14 cellular contexts compared by ENCODE assay signal in the genomic region with DNA sequence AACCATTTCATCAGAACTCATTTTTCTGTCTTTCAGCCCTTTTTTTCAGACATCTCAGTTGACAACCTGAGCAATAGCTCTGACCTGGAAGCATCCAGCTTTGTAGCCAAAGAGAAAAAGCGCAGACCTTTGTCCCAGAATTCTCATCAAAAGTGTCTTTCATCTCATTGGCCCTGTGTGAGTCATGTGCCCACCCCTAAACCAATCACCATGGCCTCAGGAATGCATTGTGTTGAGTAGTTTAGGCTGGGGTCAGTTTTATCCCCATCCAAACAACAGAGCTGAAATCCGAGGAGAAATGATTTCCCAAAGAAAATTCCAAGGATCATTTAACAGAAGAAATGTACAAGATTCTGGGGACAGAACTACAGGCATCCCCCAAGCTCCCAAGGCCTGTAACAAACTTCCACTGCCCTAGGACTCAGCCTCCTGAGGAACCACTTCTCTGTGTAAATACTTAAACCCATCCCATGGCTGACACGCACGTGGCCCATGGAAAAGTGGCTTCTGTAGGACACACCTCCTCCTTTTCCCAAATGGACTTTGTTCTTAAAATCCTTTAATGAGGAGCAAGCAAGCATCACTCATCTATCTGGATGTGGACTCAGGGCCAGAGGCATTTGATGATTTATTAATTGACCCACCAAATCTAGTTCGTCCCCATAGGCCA.
DNase-seq lines count a peak whose midpoint lies in the region; ATAC-seq and TF ChIP-seq lines count a peak whose summit lies in the region.
"Had no signal": no experiment of that assay in that cellular context is flagged by ENCODE, and none has a peak within 500 bp of the region (broad histone marks: within the 10 kb centered on the region; RNA-seq: fewer than 3 reads in every experiment).

No MANE protein-coding gene starts in this region.

- H3K4me1 Mint-ChIP-seq in endothelial cell (ENCODE audit: unreplicated experiment) = peaks cover 4% of the 10 kb centered on the region
- H3K4me1 Mint-ChIP-seq: CD14-positive monocyte had no signal

- DNase-seq in Right ventricle myocardium superior (no peak), Right ventricle myocardium inferior (ENCODE audit: missing footprints) (no peak), left colon (no peak), sciatic nerve (ENCODE audit: low spot score) (peak; percentile 12), endothelial cell (ENCODE audit: low spot score) (no peak)
- DNase-seq in central memory CD4-positive, alpha-beta T cell = no peak
- DNase-seq: CD8-positive, alpha-beta T cell; COR-L47; DMS153; DMS79 treated with DMSO at 0.1 percent for 48 hours; EL had no signal

- no peak overlapping the region for H3K27ac Mint-ChIP-seq in endothelial cell (ENCODE audit: unreplicated experiment)
- H3K27ac Mint-ChIP-seq: CD14-positive monocyte; CD8-positive, alpha-beta T cell had no signal

- no peaks in the 10 kb centered on the region for H3K36me3 Mint-ChIP-seq in endothelial cell (ENCODE audit: low read depth, unreplicated experiment)
- H3K36me3 Mint-ChIP-seq: CD14-positive monocyte; CD8-positive, alpha-beta T cell had no signal

- intact Hi-C loops in Right ventricle myocardium superior (cut with DNase I) (no loop called here), Right ventricle myocardium inferior (cut with DNase I) (no loop called here), left colon (cut with DNase I, micrococcal nuclease) (no loop called here), sciatic nerve (cut with DNase I) (no loop called here)

- TF ChIP-seq CTCF in endothelial cell (IDR thresholded peaks at IDR 0.05; ENCODE audit: unreplicated experiment) = no peak

- peaks cover 2% of the 10 kb centered on the region for H3K27me3 Mint-ChIP-seq in endothelial cell (ENCODE audit: unreplicated experiment)

- no peaks in the 10 kb centered on the region for H3K9me3 Mint-ChIP-seq in endothelial cell (ENCODE audit: unreplicated experiment)

- peak; percentile 15 for ATAC-seq in Right ventricle myocardium superior (ENCODE audit: poor library complexity)
- ATAC-seq in Right ventricle myocardium inferior = no peak
- ATAC-seq in left colon = peak; percentile 53
- ATAC-seq in sciatic nerve = no peak
- no peak for ATAC-seq in GM21786 (IDR thresholded peaks at IDR 0.05; ENCODE audit: unreplicated experiment)
- no peak for ATAC-seq in HG03095 (IDR thresholded peaks at IDR 0.05; ENCODE audit: unreplicated experiment)
- ATAC-seq: CD8-positive, alpha-beta T cell had no signal

- no peak overlapping the region for H3K4me3 Mint-ChIP-seq in endothelial cell (ENCODE audit: unreplicated experiment)
- H3K4me3 Mint-ChIP-seq: CD14-positive monocyte; CD8-positive, alpha-beta T cell had no signal

Comparison
In these comparisons a context has a peak if more than half of its experiments do, and no peak if none do; other contexts are left out.
1. ATAC-seq: peak in Right ventricle myocardium superior (single experiment) and left colon (single experiment); none in Right ventricle myocardium inferior (single experiment), sciatic nerve (single experiment), GM21786 (single experiment) and HG03095 (single experiment).